In the genomic region with DNA sequence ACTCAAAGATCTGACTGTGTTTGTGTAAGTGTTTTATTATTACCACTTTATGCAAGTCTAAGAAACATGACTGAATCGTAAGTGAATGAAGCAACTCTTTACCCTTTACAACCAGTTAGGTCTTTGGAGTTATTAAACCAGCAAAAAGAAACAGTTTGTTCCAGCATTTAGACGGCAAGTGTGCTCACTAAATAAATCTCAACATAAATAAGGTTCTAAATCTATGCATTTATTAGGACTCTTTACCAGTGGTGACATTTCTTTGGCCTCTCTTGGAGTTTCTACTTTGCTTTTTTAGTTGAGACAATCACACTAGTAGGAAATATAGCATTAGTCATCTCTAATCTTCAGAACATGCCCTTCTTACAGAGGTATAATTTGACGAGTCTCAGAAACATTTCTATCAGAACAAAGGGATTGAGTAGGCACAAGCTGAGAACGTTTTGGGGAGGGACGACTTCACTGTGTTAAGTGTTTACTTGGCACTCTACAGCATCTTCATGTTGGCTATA, we compare ENCODE assay signal across 1 cellular context.
TF ChIP-seq lines count a peak whose summit lies in the region.

No MANE protein-coding gene starts in this region.

TF ChIP-seq in H1, 55 proteins besides CTCF, POLR2A, EP300 and RAD21 (continued from another document):
- TF ChIP-seq, protein P1, sequence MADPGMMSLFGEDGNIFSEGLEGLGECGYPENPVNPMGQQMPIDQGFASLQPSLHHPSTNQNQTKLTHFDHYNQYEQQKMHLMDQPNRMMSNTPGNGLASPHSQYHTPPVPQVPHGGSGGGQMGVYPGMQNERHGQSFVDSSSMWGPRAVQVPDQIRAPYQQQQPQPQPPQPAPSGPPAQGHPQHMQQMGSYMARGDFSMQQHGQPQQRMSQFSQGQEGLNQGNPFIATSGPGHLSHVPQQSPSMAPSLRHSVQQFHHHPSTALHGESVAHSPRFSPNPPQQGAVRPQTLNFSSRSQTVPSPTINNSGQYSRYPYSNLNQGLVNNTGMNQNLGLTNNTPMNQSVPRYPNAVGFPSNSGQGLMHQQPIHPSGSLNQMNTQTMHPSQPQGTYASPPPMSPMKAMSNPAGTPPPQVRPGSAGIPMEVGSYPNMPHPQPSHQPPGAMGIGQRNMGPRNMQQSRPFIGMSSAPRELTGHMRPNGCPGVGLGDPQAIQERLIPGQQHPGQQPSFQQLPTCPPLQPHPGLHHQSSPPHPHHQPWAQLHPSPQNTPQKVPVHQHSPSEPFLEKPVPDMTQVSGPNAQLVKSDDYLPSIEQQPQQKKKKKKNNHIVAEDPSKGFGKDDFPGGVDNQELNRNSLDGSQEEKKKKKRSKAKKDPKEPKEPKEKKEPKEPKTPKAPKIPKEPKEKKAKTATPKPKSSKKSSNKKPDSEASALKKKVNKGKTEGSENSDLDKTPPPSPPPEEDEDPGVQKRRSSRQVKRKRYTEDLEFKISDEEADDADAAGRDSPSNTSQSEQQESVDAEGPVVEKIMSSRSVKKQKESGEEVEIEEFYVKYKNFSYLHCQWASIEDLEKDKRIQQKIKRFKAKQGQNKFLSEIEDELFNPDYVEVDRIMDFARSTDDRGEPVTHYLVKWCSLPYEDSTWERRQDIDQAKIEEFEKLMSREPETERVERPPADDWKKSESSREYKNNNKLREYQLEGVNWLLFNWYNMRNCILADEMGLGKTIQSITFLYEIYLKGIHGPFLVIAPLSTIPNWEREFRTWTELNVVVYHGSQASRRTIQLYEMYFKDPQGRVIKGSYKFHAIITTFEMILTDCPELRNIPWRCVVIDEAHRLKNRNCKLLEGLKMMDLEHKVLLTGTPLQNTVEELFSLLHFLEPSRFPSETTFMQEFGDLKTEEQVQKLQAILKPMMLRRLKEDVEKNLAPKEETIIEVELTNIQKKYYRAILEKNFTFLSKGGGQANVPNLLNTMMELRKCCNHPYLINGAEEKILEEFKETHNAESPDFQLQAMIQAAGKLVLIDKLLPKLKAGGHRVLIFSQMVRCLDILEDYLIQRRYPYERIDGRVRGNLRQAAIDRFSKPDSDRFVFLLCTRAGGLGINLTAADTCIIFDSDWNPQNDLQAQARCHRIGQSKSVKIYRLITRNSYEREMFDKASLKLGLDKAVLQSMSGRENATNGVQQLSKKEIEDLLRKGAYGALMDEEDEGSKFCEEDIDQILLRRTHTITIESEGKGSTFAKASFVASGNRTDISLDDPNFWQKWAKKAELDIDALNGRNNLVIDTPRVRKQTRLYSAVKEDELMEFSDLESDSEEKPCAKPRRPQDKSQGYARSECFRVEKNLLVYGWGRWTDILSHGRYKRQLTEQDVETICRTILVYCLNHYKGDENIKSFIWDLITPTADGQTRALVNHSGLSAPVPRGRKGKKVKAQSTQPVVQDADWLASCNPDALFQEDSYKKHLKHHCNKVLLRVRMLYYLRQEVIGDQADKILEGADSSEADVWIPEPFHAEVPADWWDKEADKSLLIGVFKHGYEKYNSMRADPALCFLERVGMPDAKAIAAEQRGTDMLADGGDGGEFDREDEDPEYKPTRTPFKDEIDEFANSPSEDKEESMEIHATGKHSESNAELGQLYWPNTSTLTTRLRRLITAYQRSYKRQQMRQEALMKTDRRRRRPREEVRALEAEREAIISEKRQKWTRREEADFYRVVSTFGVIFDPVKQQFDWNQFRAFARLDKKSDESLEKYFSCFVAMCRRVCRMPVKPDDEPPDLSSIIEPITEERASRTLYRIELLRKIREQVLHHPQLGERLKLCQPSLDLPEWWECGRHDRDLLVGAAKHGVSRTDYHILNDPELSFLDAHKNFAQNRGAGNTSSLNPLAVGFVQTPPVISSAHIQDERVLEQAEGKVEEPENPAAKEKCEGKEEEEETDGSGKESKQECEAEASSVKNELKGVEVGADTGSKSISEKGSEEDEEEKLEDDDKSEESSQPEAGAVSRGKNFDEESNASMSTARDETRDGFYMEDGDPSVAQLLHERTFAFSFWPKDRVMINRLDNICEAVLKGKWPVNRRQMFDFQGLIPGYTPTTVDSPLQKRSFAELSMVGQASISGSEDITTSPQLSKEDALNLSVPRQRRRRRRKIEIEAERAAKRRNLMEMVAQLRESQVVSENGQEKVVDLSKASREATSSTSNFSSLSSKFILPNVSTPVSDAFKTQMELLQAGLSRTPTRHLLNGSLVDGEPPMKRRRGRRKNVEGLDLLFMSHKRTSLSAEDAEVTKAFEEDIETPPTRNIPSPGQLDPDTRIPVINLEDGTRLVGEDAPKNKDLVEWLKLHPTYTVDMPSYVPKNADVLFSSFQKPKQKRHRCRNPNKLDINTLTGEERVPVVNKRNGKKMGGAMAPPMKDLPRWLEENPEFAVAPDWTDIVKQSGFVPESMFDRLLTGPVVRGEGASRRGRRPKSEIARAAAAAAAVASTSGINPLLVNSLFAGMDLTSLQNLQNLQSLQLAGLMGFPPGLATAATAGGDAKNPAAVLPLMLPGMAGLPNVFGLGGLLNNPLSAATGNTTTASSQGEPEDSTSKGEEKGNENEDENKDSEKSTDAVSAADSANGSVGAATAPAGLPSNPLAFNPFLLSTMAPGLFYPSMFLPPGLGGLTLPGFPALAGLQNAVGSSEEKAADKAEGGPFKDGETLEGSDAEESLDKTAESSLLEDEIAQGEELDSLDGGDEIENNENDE (IDR thresholded peaks at IDR 0.05; ENCODE audit: insufficient replicate concordance, low read length), result no peak
- no peak for TF ChIP-seq CTBP2 (IDR thresholded peaks at IDR 0.05; ENCODE audit: borderline replicate concordance, insufficient read depth, insufficient read length, low read length)
